ENCODE assay signal across 23 cellular contexts in genomic region chr1:4395158-4395557, GRCh38.
"Had no signal": no experiment of that assay in that cellular context is flagged by ENCODE, and none has a peak within 500 bp of the region (broad histone marks: within the 10 kb centered on the region; RNA-seq: fewer than 3 reads in every experiment).

No MANE protein-coding gene starts in this region.

- H3K9me3 ChIP-seq: colonic mucosa, transverse colon, vagina had no signal

- H3K36me3 Mint-ChIP-seq: activated naive CD4-positive, alpha-beta T cell treated with anti-CD3 and anti-CD28 coated beads, Interleukin-2, amount 50 U/mL, for 24 hours; brain had no signal

- H3K27ac ChIP-seq: colonic mucosa, epithelial cell of prostate, right atrium auricular region, transverse colon, vagina had no signal

- H3K27me3 ChIP-seq: colonic mucosa, right atrium auricular region, transverse colon, vagina had no signal

- FAIRE-seq: kidney had no signal

- DNase-seq: activated CD4-positive, alpha-beta T cell treated with anti-CD3 and anti-CD28 coated beads, Interleukin-2, amount 10 ng/mL, durations not matched to agents 7 days and 5 days; activated CD8-positive, alpha-beta T cell treated with anti-CD3 and anti-CD28 coated beads, Interleukin-2, amount 10 ng/mL, durations not matched to agents 7 days and 5 days; activated effector memory CD4-positive, alpha-beta T cell treated with Interleukin-2 at 50 U/mL for 16 hours; activated T-cell treated with anti-CD3 and anti-CD28 coated beads, Interleukin-2, amount 50 U/mL, for 4 hours; amniotic stem cell; colonic mucosa; endodermal cell; foreskin melanocyte; kidney; left ventricle myocardium superior; stimulated activated CD4-positive, alpha-beta T cell treated with anti-CD3 and anti-CD28 coated beads, Interleukin-12 subunit alpha, Interleukin-12 subunit beta, amount 100 ng/mL, for 4 hours; stimulated activated CD4-positive, alpha-beta T cell treated with anti-CD3 and anti-CD28 coated beads, Interleukin-1b, Interleukin-23, amount 100 ng/mL, for 48 hours; stimulated activated CD8-positive, alpha-beta memory T cell treated with anti-CD3 and anti-CD28 coated beads, Interleukin-4, amount 100 ng/mL, for 48 hours; stimulated activated naive CD4-positive, alpha-beta T cell treated with Interleukin-2 at 50 U/mL for 16 hours; T1000; transverse colon had no signal

- H3K4me1 ChIP-seq: colonic mucosa, right atrium auricular region, transverse colon, vagina had no signal

- H3K4me1 Mint-ChIP-seq: activated CD4-positive, alpha-beta T cell treated with anti-CD3 and anti-CD28 coated beads, Interleukin-2, amount 10 ng/mL, durations not matched to agents 7 days and 5 days; activated naive CD4-positive, alpha-beta T cell treated with anti-CD3 and anti-CD28 coated beads, Interleukin-2, amount 50 U/mL, for 24 hours; central memory CD8-positive, alpha-beta T cell; endodermal cell had no signal

- H3K27ac Mint-ChIP-seq: activated CD4-positive, alpha-beta T cell treated with anti-CD3 and anti-CD28 coated beads, Interleukin-2, amount 10 ng/mL, durations not matched to agents 7 days and 5 days; activated CD8-positive, alpha-beta T cell treated with anti-CD3 and anti-CD28 coated beads, Interleukin-2, amount 10 ng/mL, durations not matched to agents 7 days and 5 days; activated naive CD4-positive, alpha-beta T cell treated with anti-CD3 and anti-CD28 coated beads, Interleukin-2, amount 50 U/mL, for 24 hours; endodermal cell had no signal

- H3K4me3 ChIP-seq: colonic mucosa, right atrium auricular region, transverse colon, vagina had no signal

- H3K4me3 Mint-ChIP-seq: activated CD4-positive, alpha-beta T cell treated with anti-CD3 and anti-CD28 coated beads, Interleukin-2, amount 10 ng/mL, durations not matched to agents 7 days and 5 days; activated CD8-positive, alpha-beta T cell treated with anti-CD3 and anti-CD28 coated beads, Interleukin-2, amount 10 ng/mL, durations not matched to agents 7 days and 5 days; activated naive CD4-positive, alpha-beta T cell treated with anti-CD3 and anti-CD28 coated beads, Interleukin-2, amount 50 U/mL, for 24 hours; activated T-cell treated with anti-CD3 and anti-CD28 coated beads, Interleukin-2, amount 50 U/mL, for 4 hours; brain; central memory CD8-positive, alpha-beta T cell; endodermal cell; neural crest cell had no signal

- H3K27me3 Mint-ChIP-seq: activated CD4-positive, alpha-beta T cell treated with anti-CD3 and anti-CD28 coated beads, Interleukin-2, amount 10 ng/mL, durations not matched to agents 7 days and 5 days had no signal

- ATAC-seq: activated CD8-positive, alpha-beta T cell treated with anti-CD3 and anti-CD28 coated beads, Interleukin-2, amount 10 ng/mL, durations not matched to agents 7 days and 5 days; activated T-cell treated with anti-CD3 and anti-CD28 coated beads, Interleukin-2, amount 50 U/mL, for 4 hours; left ventricle myocardium superior had no signal

- H3K36me3 ChIP-seq: colonic mucosa, right atrium auricular region, transverse colon, vagina had no signal
